Comparison of ENCODE assay signal across 8 cellular contexts in the genomic region with DNA sequence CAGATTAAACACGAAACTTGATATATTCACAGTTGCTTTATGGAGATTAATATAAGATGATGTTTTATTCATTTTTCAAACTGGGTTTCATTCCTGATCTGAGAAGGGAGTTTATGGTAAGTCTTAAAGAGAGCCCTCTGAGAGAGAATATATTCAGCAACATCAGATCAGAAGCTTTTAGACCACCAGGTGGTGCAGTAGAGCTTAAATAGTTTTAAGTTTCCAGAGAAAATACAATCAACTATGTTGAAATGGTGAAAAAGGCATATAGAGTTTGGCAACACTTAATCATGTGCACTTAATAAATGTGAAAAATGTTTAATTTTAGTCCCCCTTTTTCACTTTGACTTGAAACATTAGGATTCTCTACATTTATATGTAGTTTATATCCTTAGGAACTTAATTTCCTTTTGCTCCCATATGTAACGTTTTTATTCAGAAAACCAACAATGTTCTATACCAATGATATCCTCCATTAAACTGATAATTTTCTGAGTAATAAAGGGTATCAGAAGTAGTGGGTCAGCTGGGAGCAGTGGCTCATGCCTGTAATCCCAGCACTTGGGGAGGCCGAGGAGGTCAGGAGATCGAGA.
A peak's percentile ranks its signal among the peaks of the same experiment; 100 is the strongest.
DNase-seq lines count a peak whose midpoint lies in the region; ATAC-seq and TF ChIP-seq lines count a peak whose summit lies in the region.

No MANE protein-coding gene starts in this region.

- H3K4me1 ChIP-seq in SK-N-SH (ENCODE audit: control insufficient read depth in 1 of 2, insufficient read depth in 2 of 2, low read depth in 1 of 2, low read length in 1 of 2): peaks cover 0 to 14% of the 10 kb centered on the region in 2 experiments; a peak in 2 of 4 replicates

- 75% methylated on average over 4 of the region's 4 CpGs for WGBS in SK-N-SH (ENCODE audit: low lambda C conversion rate)

- peaks cover 6 to 10% of the 10 kb centered on the region in 2 experiments for H3K36me3 ChIP-seq in SK-N-SH (replicated peaks in 1 of 2; ENCODE audit: control insufficient read depth in 1 of 2, insufficient read depth in 2 of 2, low read length in 1 of 2)

- no peak overlapping the region for H3K4me2 ChIP-seq in SK-N-SH

- CTCF ChIA-PET in SK-N-SH (lab: Yijun Ruan, JAX): interaction anchor here (0.6 to 12.1 kb wide), 43 partner anchors 8 to 502 kb away, joined by 3 to 132 read pairs (median 3); a partner anchor contains a TSS

- H3K4me3 ChIP-seq in SK-N-SH (ENCODE audit: low read depth in 2 of 2, low read length in 1 of 2): no peak overlapping the region

- no peak overlapping the region; the same call in 1 of the 2 replicates for H2AFZ ChIP-seq in SK-N-SH (ENCODE audit: low read depth)

- TF ChIP-seq EP300 in SK-N-SH (IDR thresholded peaks at IDR 0.05; ENCODE audit: borderline replicate concordance in 1 of 2, low read depth in 1 of 2, low read length in 1 of 2): no peak

- no peaks in the 10 kb centered on the region for H4K20me1 ChIP-seq in SK-N-SH (ENCODE audit: insufficient read depth)

- peak; percentile 86 for TF ChIP-seq RAD21 in SK-N-SH (IDR thresholded peaks at IDR 0.05; ENCODE audit: low read length)

- no peak overlapping the region for H3K9ac ChIP-seq in SK-N-SH

- DNase-seq in AG20443 (ENCODE audit: low spot score) (peak; percentile 37), NCI-H1092 (lab: John Stamatoyannopoulos, UW) (peak; percentile 38), SK-N-SH (peak; percentile 45), mucosa of gallbladder (ENCODE audit: low spot score) (peak; percentile 48), AG08396 (ENCODE audit: low spot score) (no peak)
- peak; percentile 39 to 49 (median 45) for DNase-seq in effector memory CD8-positive, alpha-beta T cell

- H3K79me2 ChIP-seq in SK-N-SH (ENCODE audit: insufficient read depth): no peaks in the 10 kb centered on the region

- H3K9me2 ChIP-seq in SK-N-SH: no peaks in the 10 kb centered on the region

- H3K9me3 Mint-ChIP-seq in effector memory CD8-positive, alpha-beta T cell: no peaks in the 10 kb centered on the region

- no peaks in the 10 kb centered on the region for H3K27me3 ChIP-seq in SK-N-SH (ENCODE audit: insufficient read depth)

- no peak overlapping the region for H3K27ac Mint-ChIP-seq in effector memory CD8-positive, alpha-beta T cell

- no peak overlapping the region for H3K27ac ChIP-seq in SK-N-SH (ENCODE audit: low read depth in 2 of 2, low read length in 1 of 2)

- TF ChIP-seq CTCF in GM12873 (IDR thresholded peaks at IDR 0.05; ENCODE audit: insufficient read depth, low read depth, low read length, missing control alignments): peak; percentile 59
- peak; percentile 80 for TF ChIP-seq CTCF in SK-N-SH (IDR thresholded peaks at IDR 0.05)

- ATAC-seq in effector memory CD8-positive, alpha-beta T cell (replicated peaks): peak; percentile 52
- no peak for ATAC-seq in GM21825 (IDR thresholded peaks at IDR 0.05; ENCODE audit: unreplicated experiment)

- H3K9me3 ChIP-seq in SK-N-SH: no peaks in the 10 kb centered on the region

- POLR2A ChIA-PET in SK-N-SH (lab: Yijun Ruan, JAX): no interaction called here

- no peaks in the 10 kb centered on the region for H3K27me3 Mint-ChIP-seq in effector memory CD8-positive, alpha-beta T cell

- H3K4me1 Mint-ChIP-seq in effector memory CD8-positive, alpha-beta T cell (ENCODE audit: low read depth in 2 of 2): peaks cover 4 to 5% of the 10 kb centered on the region in 2 donors

- H3F3A ChIP-seq in SK-N-SH (replicated peaks; ENCODE audit: insufficient read depth): peaks cover 10% of the 10 kb centered on the region

- no peak overlapping the region for H3K4me3 Mint-ChIP-seq in effector memory CD8-positive, alpha-beta T cell

- H3K36me3 Mint-ChIP-seq in effector memory CD8-positive, alpha-beta T cell (ENCODE audit: insufficient read depth): no peaks in the 10 kb centered on the region

TF ChIP-seq in SK-N-SH, 30 proteins besides CTCF, POLR2A, EP300 and RAD21:
- TF ChIP-seq SMC3 (IDR thresholded peaks at IDR 0.05; ENCODE audit: low read depth, low read length) (peak; percentile 76), ELF1 (IDR thresholded peaks at IDR 0.05) (no peak), RFX5 (IDR thresholded peaks at IDR 0.05; ENCODE audit: low read length) (no peak), GATA2 (CRISPR knock-in tag; IDR thresholded peaks at IDR 0.05) (no peak), YY1 (IDR thresholded peaks at IDR 0.05; ENCODE audit: low read depth) (no peak)
